In the genomic region with DNA sequence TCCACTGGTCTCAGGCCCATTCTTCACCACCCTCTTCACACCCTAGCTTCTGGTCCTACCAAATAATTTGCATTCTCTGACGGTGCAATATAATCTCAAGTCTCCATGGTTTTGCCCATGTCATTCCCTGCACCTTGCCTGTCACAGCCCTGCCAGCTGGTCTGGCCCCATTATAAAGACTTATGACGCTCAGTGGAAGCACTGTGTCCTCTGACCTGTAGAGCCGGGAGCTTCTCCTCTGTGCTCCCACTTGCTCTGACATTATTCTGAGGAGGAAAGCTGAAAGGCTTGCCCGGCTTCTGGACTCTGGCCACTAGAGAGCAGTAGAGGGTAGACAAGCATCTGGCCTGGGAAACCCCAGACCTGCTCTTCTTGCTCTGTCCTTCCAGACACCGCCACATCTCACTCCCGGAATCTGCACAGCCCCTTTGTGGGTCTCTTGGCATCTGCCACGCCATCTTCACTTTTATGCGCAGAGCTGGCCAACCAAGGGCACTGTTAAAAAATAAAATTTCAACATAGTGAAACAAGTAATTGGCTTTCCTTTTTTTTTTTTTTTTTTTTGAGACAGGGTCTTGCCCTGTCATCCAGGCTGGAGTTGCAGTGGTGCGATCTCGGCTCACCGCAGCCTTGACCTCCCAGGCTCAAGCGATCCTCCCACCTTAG, we compare ENCODE assay signal across 8 cellular contexts. TPM values are rescaled to one million over a fixed set of nuclear protein-coding genes. Genes with fewer than 3 reads are reported as not detected.
DNase-seq lines count a peak whose midpoint lies in the region; ATAC-seq and TF ChIP-seq lines count a peak whose summit lies in the region.

No MANE protein-coding gene starts in this region.

- 13 to 23% (median 22%) methylated on average over 12 of the region's 12 CpGs for WGBS in adrenal gland, 4 donors
- 33 to 34% methylated on average over 12 of the region's 12 CpGs for WGBS in heart right ventricle, 2 donors

- peaks cover 6% of the 10 kb centered on the region for H3K27me3 ChIP-seq in adrenal gland
- H3K27me3 ChIP-seq in heart right ventricle: peaks cover 0 to 9% (median 0%) of the 10 kb centered on the region in 7 donors

- ATAC-seq in HG02870 (IDR thresholded peaks at IDR 0.05; ENCODE audit: unreplicated experiment): peak; percentile 92
- peak; percentile 86 to 97 (median 88) for ATAC-seq in T-cell (replicated peaks in 1 of 4)
- ATAC-seq in heart right ventricle: peak; percentile 91 to 96 (median 94)

- CTCF ChIA-PET in T-cell (lab: Charles Lee): interaction anchor here (0.6 to 2.0 kb wide), 34 partner anchors 12 to 820 kb away, joined by 3 to 13 read pairs (median 3); a partner anchor contains a TSS

- H3K36me3 Mint-ChIP-seq in T-cell: no peaks in the 10 kb centered on the region

- no peak overlapping the region for H3K4me3 Mint-ChIP-seq in T-cell

- H3K27ac ChIP-seq in adrenal gland (no peak overlapping the region), heart right ventricle (no peak overlapping the region)

- H3K36me3 ChIP-seq in adrenal gland (replicated peaks in 1 of 2) (no peaks in the 10 kb centered on the region), heart right ventricle (no peaks in the 10 kb centered on the region)

- H3K27me3 Mint-ChIP-seq in T-cell: peaks cover 6 to 19% of the 10 kb centered on the region in 2 donors

- H3K27ac Mint-ChIP-seq in T-cell: no peak overlapping the region

- intact Hi-C loops in adrenal gland (cut with DNase I) (loop anchor here in 1 of 2 donors (5.0 to 10.0 kb wide), 3 partner anchors 75 to 308 kb away; no protein-coding TSS in a partner anchor), heart right ventricle (cut with DNase I) (loop anchor here in 9 of 10 donors (1.0 to 10.0 kb wide), 13 partner anchors 78 to 518 kb away; a partner anchor contains a TSS)

- no peaks in the 10 kb centered on the region for H3K9me3 ChIP-seq in adrenal gland (replicated peaks in 1 of 3)
- H3K9me3 ChIP-seq in heart right ventricle: no peaks in the 10 kb centered on the region

- H3K9me3 Mint-ChIP-seq in T-cell: no peaks in the 10 kb centered on the region

- TF ChIP-seq CTCF in adrenal gland (IDR thresholded peaks at IDR 0.05) (peak; percentile 72 to 90 (median 86)), heart right ventricle (IDR thresholded peaks at IDR 0.05) (peak; percentile 80 to 97 (median 92))

- H3K4me3 ChIP-seq in adrenal gland (no peak overlapping the region), heart right ventricle (no peak overlapping the region)

- DNase-seq in NCI-H187 (lab: John Stamatoyannopoulos, UW) (peak; percentile 4 to 16), NCI-H187 treated with DMSO at 0.1 percent for 48 hours (lab: John Stamatoyannopoulos, UW) (no peak), NCI-H146 treated with DMSO at 0.1 percent for 48 hours (lab: John Stamatoyannopoulos, UW; ENCODE audit: unreplicated experiment) (peak; percentile 78), T-cell (peak; percentile 39 to 75 (median 64)), adrenal gland (peak; percentile 84 to 95 (median 87)), heart right ventricle (peak; percentile 70 to 86), retina (peak; percentile 87)

- H3K4me1 Mint-ChIP-seq in T-cell: peaks cover 6 to 14% (median 9%) of the 10 kb centered on the region in 3 donors

- POLR2A ChIA-PET in T-cell (lab: Charles Lee): no interaction called here

- TF ChIP-seq POLR2A in adrenal gland (IDR thresholded peaks at IDR 0.05): no peak

- H3K4me1 ChIP-seq in adrenal gland (replicated peaks in 1 of 2) (peaks cover 0 to 3% of the 10 kb centered on the region in 2 donors), heart right ventricle (peaks cover 0 to 7% (median 0%) of the 10 kb centered on the region in 9 donors)

RNA-seq across cellular contexts. Expression of a gene that starts 44.4 kb away (rescaled TPM):
- 10 to 100 TPM; 17.4 to 29.3 (median 25.9) TPM for total RNA-seq in T-cell
- 100 to 1,000 TPM in 2 of 8 donors, 10 to 100 TPM in 6; 57.4 to 226 (median 82.2) TPM for total RNA-seq in adrenal gland
- 100 to 1,000 TPM in 2 of 3 donors, 10 to 100 TPM in 1; 47.3 to 165 (median 103) TPM for polyA plus RNA-seq in adrenal gland
- total RNA-seq in heart right ventricle: 100 to 1,000 TPM in 6 of 10 donors, 10 to 100 TPM in 4; 91.8 to 163 (median 112) TPM
- polyA plus RNA-seq in heart right ventricle: 100 to 1,000 TPM; 117 to 241 TPM
